In the genomic region with DNA sequence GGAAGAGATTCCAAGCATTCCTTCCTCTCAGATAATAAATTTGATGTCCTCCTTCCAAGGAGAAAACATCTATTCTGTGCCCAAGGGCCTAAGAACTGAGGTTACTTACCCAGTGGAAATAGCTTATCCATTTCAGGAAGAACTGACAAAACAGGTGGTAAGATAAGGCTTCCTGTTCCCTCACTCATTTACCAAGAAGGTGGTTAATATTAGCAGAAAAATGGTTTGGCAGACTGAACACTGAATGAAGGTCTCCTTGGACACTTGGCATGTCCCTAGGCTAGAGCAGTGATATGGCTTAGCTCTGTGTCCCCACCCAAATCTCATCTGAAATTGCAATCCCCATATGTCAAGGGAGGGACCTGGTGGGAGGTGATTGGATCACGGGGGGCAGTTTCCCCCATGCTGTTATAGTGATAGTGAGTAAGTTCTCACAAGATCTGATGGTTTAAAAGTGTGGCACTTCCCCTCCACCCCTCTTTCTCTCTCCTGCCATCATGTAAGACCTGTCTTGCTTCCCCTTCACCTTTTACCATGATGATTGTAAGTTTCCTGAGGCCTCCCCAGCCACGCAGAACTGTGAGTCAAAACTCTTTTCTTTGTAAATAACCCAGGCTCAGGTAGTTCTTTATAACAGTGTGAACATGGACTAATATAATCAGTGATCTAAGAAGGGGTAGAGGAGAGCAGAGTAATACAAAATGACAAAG, we compare ENCODE assay signal across 1 cellular context.
TF ChIP-seq lines count a peak whose summit lies in the region.

No MANE protein-coding gene starts in this region.

TF ChIP-seq in H1, 55 proteins besides CTCF, POLR2A, EP300 and RAD21 (continued from another document):
- TF ChIP-seq, protein P1, sequence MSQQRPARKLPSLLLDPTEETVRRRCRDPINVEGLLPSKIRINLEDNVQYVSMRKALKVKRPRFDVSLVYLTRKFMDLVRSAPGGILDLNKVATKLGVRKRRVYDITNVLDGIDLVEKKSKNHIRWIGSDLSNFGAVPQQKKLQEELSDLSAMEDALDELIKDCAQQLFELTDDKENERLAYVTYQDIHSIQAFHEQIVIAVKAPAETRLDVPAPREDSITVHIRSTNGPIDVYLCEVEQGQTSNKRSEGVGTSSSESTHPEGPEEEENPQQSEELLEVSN (IDR thresholded peaks at IDR 0.05), result no peak
- no peak for TF ChIP-seq FOSL1 (IDR thresholded peaks at IDR 0.05; ENCODE audit: insufficient read depth, low read depth, low read length)
